ENCODE assay signal across 2 cellular contexts in genomic region chr5:149656576-149657182, GRCh38.
TF ChIP-seq lines count a peak whose summit lies in the region.

No MANE protein-coding gene starts in this region.

TF ChIP-seq in SK-N-SH, 30 proteins besides CTCF, POLR2A, EP300 and RAD21 (continued from another document):
- TF ChIP-seq IRF3 (IDR thresholded peaks at IDR 0.05; ENCODE audit: low read depth, low read length) (no peak), GABPA (IDR thresholded peaks at IDR 0.05; ENCODE audit: low read depth) (no peak), SMC3 (IDR thresholded peaks at IDR 0.05; ENCODE audit: low read depth, low read length) (no peak), JUND (IDR thresholded peaks at IDR 0.05) (no peak), PBX3 (IDR thresholded peaks at IDR 0.05) (no peak), CHD2 (IDR thresholded peaks at IDR 0.05; ENCODE audit: low read length, partially characterized antibody) (no peak), NRF1 (IDR thresholded peaks at IDR 0.05; ENCODE audit: low read depth, low read length) (no peak), ZBTB33 (IDR thresholded peaks at IDR 0.05; ENCODE audit: borderline replicate concordance, low read depth) (no peak), ELF1 (IDR thresholded peaks at IDR 0.05) (no peak), FOXJ3 (CRISPR knock-in tag; IDR thresholded peaks at IDR 0.05) (no peak), RXRA (IDR thresholded peaks at IDR 0.05; ENCODE audit: borderline replicate concordance, low read depth) (no peak), SIN3A (IDR thresholded peaks at IDR 0.05; ENCODE audit: borderline replicate concordance, low read depth, low read length) (no peak)

TF ChIP-seq in SK-N-SH treated with all-trans-retinoic acid at 6 μM for 48 hours, 23 proteins besides CTCF, POLR2A, EP300 and RAD21 (continued from another document):
- no peak for TF ChIP-seq PATZ1 (CRISPR knock-in tag; IDR thresholded peaks at IDR 0.05; ENCODE audit: borderline replicate concordance)
- no peak for TF ChIP-seq GLIS3 (CRISPR knock-in tag; IDR thresholded peaks at IDR 0.05)
- TF ChIP-seq ESRRG (CRISPR knock-in tag; IDR thresholded peaks at IDR 0.05) = no peak
- TF ChIP-seq CREB5 (CRISPR knock-in tag; IDR thresholded peaks at IDR 0.05; ENCODE audit: low read depth) = no peak
- TF ChIP-seq ZFP3 (CRISPR knock-in tag; IDR thresholded peaks at IDR 0.05) = no peak
- TF ChIP-seq ZFP30 (CRISPR knock-in tag; IDR thresholded peaks at IDR 0.05) = no peak
- TF ChIP-seq ZNF8 (CRISPR knock-in tag; IDR thresholded peaks at IDR 0.05) = no peak
- no peak for TF ChIP-seq PPARA (CRISPR knock-in tag; IDR thresholded peaks at IDR 0.05; ENCODE audit: borderline replicate concordance)
- no peak for TF ChIP-seq CSRNP3 (CRISPR knock-in tag; IDR thresholded peaks at IDR 0.05)
